ENCODE assay signal across 16 cellular contexts in the genomic region with DNA sequence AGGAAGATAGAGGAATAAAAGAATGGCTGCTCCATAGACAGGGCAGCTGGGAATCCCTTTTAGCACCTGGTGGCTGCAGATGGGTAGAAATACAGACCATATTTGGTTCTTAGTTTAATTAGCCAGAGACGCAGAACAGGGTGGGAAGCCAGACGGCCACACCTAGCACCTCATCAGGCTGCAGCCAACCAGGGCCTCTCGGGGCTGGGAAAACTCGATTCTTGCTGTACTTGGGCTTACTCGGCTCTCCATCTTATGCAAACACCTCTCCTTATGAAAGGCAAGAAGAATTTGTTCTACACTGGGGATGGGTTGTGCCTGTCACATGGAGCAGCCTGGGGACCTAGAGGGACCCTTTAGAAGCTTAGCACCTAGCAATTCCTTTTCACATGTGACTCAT. TPM values are rescaled to one million over a fixed set of nuclear protein-coding genes. Genes with fewer than 3 reads are reported as not detected.
DNase-seq lines count a peak whose midpoint lies in the region; ATAC-seq and TF ChIP-seq lines count a peak whose summit lies in the region.
"Had no signal": no experiment of that assay in that cellular context is flagged by ENCODE, and none has a peak within 500 bp of the region (broad histone marks: within the 10 kb centered on the region; RNA-seq: fewer than 3 reads in every experiment).

No MANE protein-coding gene starts in this region.

- H3K27ac ChIP-seq in breast epithelium (peak overlapping the region; percentile 19 to 55), lung (ENCODE audit: low read depth in 1 of 2, low read length in 1 of 2) (no peak overlapping the region), vagina (peak overlapping the region; percentile 2)
- H3K27ac ChIP-seq: gastroesophageal sphincter had no signal

- peak overlapping the region; percentile 25 for H3K9ac ChIP-seq in adipocyte (ENCODE audit: low read length)

- TF ChIP-seq POLR2A in breast epithelium (IDR thresholded peaks at IDR 0.05) (no peak), vagina (IDR thresholded peaks at IDR 0.05) (no peak)

- peaks cover 49% of the 10 kb centered on the region for H3K27me3 Mint-ChIP-seq in MCF 10A (ENCODE audit: insufficient read depth, unreplicated experiment)
- no peaks in the 10 kb centered on the region for H3K27me3 Mint-ChIP-seq in activated naive CD4-positive, alpha-beta T cell treated with anti-CD3 and anti-CD28 coated beads, Interleukin-2, amount 10 ng/mL, durations not matched to agents 7 days and 5 days
- H3K27me3 Mint-ChIP-seq: T-helper 17 cell had no signal

- TF ChIP-seq CTCF in breast epithelium (IDR thresholded peaks at IDR 0.05): no peak
- TF ChIP-seq CTCF in MCF 10A (IDR thresholded peaks at IDR 0.05; ENCODE audit: unreplicated experiment): no peak
- no peak for TF ChIP-seq CTCF in lung (IDR thresholded peaks at IDR 0.05; ENCODE audit: control extremely low read depth, extremely low read depth)
- TF ChIP-seq CTCF in vagina (IDR thresholded peaks at IDR 0.05): no peak

- DNase-seq in breast epithelium (ENCODE audit: low spot score in 2 of 2) (no peak), MCF 10A (ENCODE audit: unreplicated experiment) (no peak), adipocyte (ENCODE audit: low read depth) (no peak), lung (ENCODE audit: low spot score) (no peak), vagina (ENCODE audit: extremely low spot score in 2 of 2) (no peak), NCI-H2081 treated with DMSO at 0.1 percent for 48 hours (lab: John Stamatoyannopoulos, UW) (no peak)
- DNase-seq in activated naive CD4-positive, alpha-beta T cell treated with anti-CD3 and anti-CD28 coated beads, Interleukin-2, amount 10 ng/mL, durations not matched to agents 7 days and 5 days: no peak
- DNase-seq: central memory CD4-positive, alpha-beta T cell; effector CD8-positive, alpha-beta T cell; NCI-H2081; NCI-H774; stimulated activated CD4-positive, alpha-beta T cell treated with anti-CD3 and anti-CD28 coated beads, Interleukin-2, amount 100 ng/mL, for 48 hours; T-helper 17 cell had no signal

- H3K4me1 ChIP-seq in breast epithelium (no peaks in the 10 kb centered on the region), adipocyte (ENCODE audit: control insufficient read depth, insufficient read depth, low read length) (peaks cover 15% of the 10 kb centered on the region), lung (ENCODE audit: control insufficient read depth in 2 of 2, insufficient read depth in 2 of 2, low read length in 2 of 2) (no peaks in the 10 kb centered on the region), vagina (peaks cover 7% of the 10 kb centered on the region)
- H3K4me1 ChIP-seq: gastroesophageal sphincter had no signal

- H3K9me3 Mint-ChIP-seq in MCF 10A (ENCODE audit: unreplicated experiment): no peaks in the 10 kb centered on the region
- H3K9me3 Mint-ChIP-seq in activated naive CD4-positive, alpha-beta T cell treated with anti-CD3 and anti-CD28 coated beads, Interleukin-2, amount 10 ng/mL, durations not matched to agents 7 days and 5 days: no peaks in the 10 kb centered on the region

- no peaks in the 10 kb centered on the region for H3K36me3 Mint-ChIP-seq in MCF 10A (ENCODE audit: insufficient read depth, unreplicated experiment)
- peaks cover 10% of the 10 kb centered on the region for H3K36me3 Mint-ChIP-seq in activated naive CD4-positive, alpha-beta T cell treated with anti-CD3 and anti-CD28 coated beads, Interleukin-2, amount 10 ng/mL, durations not matched to agents 7 days and 5 days

- POLR2A ChIA-PET in MCF 10A (lab: Yijun Ruan, JAX): no interaction called here

- peaks cover 6% of the 10 kb centered on the region for H3K4me1 Mint-ChIP-seq in MCF 10A (ENCODE audit: insufficient read depth, unreplicated experiment)
- H3K4me1 Mint-ChIP-seq in activated naive CD4-positive, alpha-beta T cell treated with anti-CD3 and anti-CD28 coated beads, Interleukin-2, amount 10 ng/mL, durations not matched to agents 7 days and 5 days: peaks cover 22% of the 10 kb centered on the region

- no peak overlapping the region for H3K4me3 Mint-ChIP-seq in MCF 10A (ENCODE audit: unreplicated experiment)
- no peak overlapping the region for H3K4me3 Mint-ChIP-seq in activated naive CD4-positive, alpha-beta T cell treated with anti-CD3 and anti-CD28 coated beads, Interleukin-2, amount 10 ng/mL, durations not matched to agents 7 days and 5 days
- H3K4me3 Mint-ChIP-seq: T-helper 17 cell had no signal

- H3K4me3 ChIP-seq in breast epithelium: peak overlapping the region in 2 of 3 donors; percentile 4 to 29
- H3K4me3 ChIP-seq in adipocyte (ENCODE audit: low read length): no peak overlapping the region
- no peak overlapping the region for H3K4me3 ChIP-seq in lung
- H3K4me3 ChIP-seq in vagina: no peak overlapping the region
- H3K4me3 ChIP-seq: gastroesophageal sphincter had no signal

- no TSS peak for BruUV-seq in MCF 10A (replicated peaks; lab: Mats Ljungman, UMichigan)

- intact Hi-C loops in breast epithelium (cut with DNase I; ENCODE audit: low total_unique reads): no loop called here
- intact Hi-C loops in MCF 10A (cut with micrococcal nuclease): no loop called here
- intact Hi-C loops in vagina (cut with DNase I): no loop called here

- H3K9me3 ChIP-seq in breast epithelium: no peaks in the 10 kb centered on the region
- no peaks in the 10 kb centered on the region for H3K9me3 ChIP-seq in adipocyte (ENCODE audit: control insufficient read depth, low read length)
- H3K9me3 ChIP-seq in lung (ENCODE audit: control insufficient read depth in 2 of 2, insufficient read depth in 1 of 2, low read length in 1 of 2): peaks cover 0 to 4% of the 10 kb centered on the region in 2 donors
- no peaks in the 10 kb centered on the region for H3K9me3 ChIP-seq in vagina
- H3K9me3 ChIP-seq: gastroesophageal sphincter had no signal

- H3K36me3 ChIP-seq in breast epithelium (no peaks in the 10 kb centered on the region), adipocyte (ENCODE audit: control insufficient read depth, insufficient read depth, low read length, severe bottlenecking) (no peaks in the 10 kb centered on the region), lung (ENCODE audit: control insufficient read depth in 2 of 2, insufficient read depth in 2 of 2, low read length in 2 of 2) (no peaks in the 10 kb centered on the region), vagina (no peaks in the 10 kb centered on the region)
- H3K36me3 ChIP-seq: gastroesophageal sphincter had no signal

- CTCF ChIA-PET in MCF 10A (lab: Yijun Ruan, JAX): interaction anchor here (0.6 to 0.8 kb wide), 4 partner anchors 17 to 493 kb away, joined by 3 to 4 read pairs (median 3); no protein-coding TSS in a partner anchor
- CTCF ChIA-PET in activated naive CD4-positive, alpha-beta T cell treated with anti-CD3 and anti-CD28 coated beads, Interleukin-2, amount 10 ng/mL, durations not matched to agents 7 days and 5 days (lab: Charles Lee): interaction anchor here (0.6 kb wide), 1 partner anchor 12 kb away, joined by 3 read pairs; no protein-coding TSS in a partner anchor

- ATAC-seq in lung (ENCODE audit: insufficient read depth, low FRiP score): peak; percentile 58
- no peak for ATAC-seq in HG02623 (IDR thresholded peaks at IDR 0.05; ENCODE audit: unreplicated experiment)
- ATAC-seq: gastroesophageal sphincter, Right ventricle myocardium inferior, T-helper 17 cell had no signal

- 58 to 63% methylated on average over 5 of the region's 5 CpGs for WGBS in lung, 2 donors

- H3K27me3 ChIP-seq in breast epithelium (peaks cover 0 to 42% of the 10 kb centered on the region in 2 donors), adipocyte (replicated peaks; ENCODE audit: control insufficient read depth, insufficient read depth, low read length) (peaks cover 9% of the 10 kb centered on the region), lung (ENCODE audit: control insufficient read depth, insufficient read depth) (no peaks in the 10 kb centered on the region), vagina (no peaks in the 10 kb centered on the region)
- H3K27me3 ChIP-seq: gastroesophageal sphincter had no signal

- H3K27ac Mint-ChIP-seq in MCF 10A (ENCODE audit: low read depth, unreplicated experiment): no peak overlapping the region
- H3K27ac Mint-ChIP-seq in activated naive CD4-positive, alpha-beta T cell treated with anti-CD3 and anti-CD28 coated beads, Interleukin-2, amount 10 ng/mL, durations not matched to agents 7 days and 5 days: no peak overlapping the region
- H3K27ac Mint-ChIP-seq: T-helper 17 cell had no signal

RNA-seq across cellular contexts. Expression of a gene that starts 19.7 kb away (rescaled TPM):
- total RNA-seq in breast epithelium (10 to 100 TPM; 43.7 to 66.2 (median 50.8) TPM), MCF 10A (2022) (201 and 237 TPM in 2 replicates), lung (100 to 1,000 TPM in 1 of 2 donors, 10 to 100 TPM in 1; 24.6 to 153 TPM), vagina (46.7 TPM)
- 100 to 1,000 TPM in 1 of 2 donors, 10 to 100 TPM in 1; 64.5 to 131 TPM for polyA plus RNA-seq in lung

RNA-seq across cellular contexts. Expression of a gene that starts 27.5 kb away (rescaled TPM):
- 10 to 100 TPM in 1 of 3 donors, 1 to 10 TPM in 2; 7.6 to 10.9 (median 8.2) TPM for total RNA-seq in breast epithelium
- total RNA-seq in MCF 10A (2022): 9.3 and 10.9 TPM in 2 replicates
- 10 to 100 TPM in 1 of 2 donors, 1 to 10 TPM in 1; 1.8 to 11.4 TPM for total RNA-seq in lung
- polyA plus RNA-seq in lung: 1 to 10 TPM; 3.1 to 8.6 TPM
- 8.6 TPM for total RNA-seq in vagina

RNA-seq across cellular contexts. Expression of a gene that starts 28.4 kb away (rescaled TPM):
- total RNA-seq in breast epithelium: 10 to 100 TPM; 20.2 to 23.0 (median 22.6) TPM
- total RNA-seq in MCF 10A (2022): 40.3 and 44.5 TPM in 2 replicates
- total RNA-seq in lung: 10 to 100 TPM; 25.3 to 59.4 TPM
- 10 to 100 TPM; 10.7 to 22.9 TPM for polyA plus RNA-seq in lung
- 38.8 TPM for total RNA-seq in vagina

RNA-seq across cellular contexts. Expression of a gene that starts 55.6 kb away (rescaled TPM):
- 10 to 100 TPM in 1 of 3 donors, 1 to 10 TPM in 2; 6.6 to 50.7 (median 6.9) TPM for total RNA-seq in breast epithelium
- total RNA-seq in MCF 10A (2022): 0.23 TPM in 1 of 2 replicates, not detected in the other
- 10 to 100 TPM; 16.6 to 53.5 TPM for total RNA-seq in lung
- 10 to 100 TPM; 70.4 to 90.8 TPM for polyA plus RNA-seq in lung
- total RNA-seq in vagina: 4.2 TPM

Comparison
In these comparisons a context has a peak if more than half of its experiments do, and no peak if none do; other contexts are left out.
1. H3K27ac ChIP-seq: peak in breast epithelium (2 of 2) and vagina (single experiment); none in lung (0 of 2).
2. H3K4me3 ChIP-seq: peak in breast epithelium (2 of 3); none in adipocyte (single experiment), lung (single experiment) and vagina (0 of 2).